ENCODE assay signal across 16 cellular contexts in genomic region chr16:78695371-78695770, GRCh38.
DNase-seq lines count a peak whose midpoint lies in the region; ATAC-seq and TF ChIP-seq lines count a peak whose summit lies in the region.
"Had no signal": no experiment of that assay in that cellular context is flagged by ENCODE, and none has a peak within 500 bp of the region (broad histone marks: within the 10 kb centered on the region; RNA-seq: fewer than 3 reads in every experiment).

No MANE protein-coding gene starts in this region.

- TF ChIP-seq CTCF in brain (conservative IDR thresholded peaks at IDR 0.05), result no peak

- H3K27me3 Mint-ChIP-seq in brain, result no peaks in the 10 kb centered on the region

- no peaks in the 10 kb centered on the region for H3K36me3 Mint-ChIP-seq in brain

- DNase-seq in DMS 273 (lab: John Stamatoyannopoulos, UW; ENCODE audit: unreplicated experiment) (peak; percentile 72), DMS 273 treated with DMSO at 0.1 percent for 48 hours (lab: John Stamatoyannopoulos, UW) (no peak), NCI-H1694 (lab: John Stamatoyannopoulos, UW) (peak; percentile 73), putamen (ENCODE audit: low spot score) (peak; percentile 4), activated T-cell treated with anti-CD3 and anti-CD28 coated beads for 4 hours (no peak)
- no peak for DNase-seq in stimulated activated naive CD8-positive, alpha-beta T cell treated with anti-CD3 and anti-CD28 coated beads, Interleukin-15, Interleukin-2, amounts not matched to agents 100 U/mL and 50 U/mL, for 24 hours
- no peak for DNase-seq in stimulated activated CD4-positive, alpha-beta T cell treated with anti-CD3 and anti-CD28 coated beads, Interleukin-2, amount 100 ng/mL, for 48 hours
- DNase-seq: AML-193, GOT3, NCI-H1417, NCI-H1930, NCI-H510A, NCI-H748 treated with DMSO at 0.1 percent for 48 hours, SHP77 had no signal

- H3K4me1 Mint-ChIP-seq in brain, result peaks cover 31% of the 10 kb centered on the region

- peak overlapping the region in 3 of 5 experiments; percentile 15 to 63 (median 50) for H3K27ac Mint-ChIP-seq in brain

- peak overlapping the region in 1 of 5 experiments; percentile 46 for H3K4me3 Mint-ChIP-seq in brain

- ATAC-seq in stimulated activated naive CD8-positive, alpha-beta T cell treated with anti-CD3 and anti-CD28 coated beads, Interleukin-15, Interleukin-2, amounts not matched to agents 100 U/mL and 50 U/mL, for 24 hours, result no peak
- ATAC-seq: K562 had no signal

- peaks cover 0 to 4% (median 0%) of the 10 kb centered on the region in 5 experiments for H3K9me3 Mint-ChIP-seq in brain

Comparison
In these comparisons a context has a peak if more than half of its experiments do, and no peak if none do; other contexts are left out.
1. DNase-seq: peak in DMS 273 (single experiment), NCI-H1694 (single experiment) and putamen (single experiment); none in DMS 273 treated with DMSO at 0.1 percent for 48 hours (single experiment), stimulated activated naive CD8-positive, alpha-beta T cell treated with anti-CD3 and anti-CD28 coated beads, Interleukin-15, Interleukin-2, amounts not matched to agents 100 U/mL and 50 U/mL, for 24 hours (single experiment), activated T-cell treated with anti-CD3 and anti-CD28 coated beads for 4 hours (single experiment) and stimulated activated CD4-positive, alpha-beta T cell treated with anti-CD3 and anti-CD28 coated beads, Interleukin-2, amount 100 ng/mL, for 48 hours (0 of 2).